Comparison of ENCODE assay signal across 10 cellular contexts in the genomic region with DNA sequence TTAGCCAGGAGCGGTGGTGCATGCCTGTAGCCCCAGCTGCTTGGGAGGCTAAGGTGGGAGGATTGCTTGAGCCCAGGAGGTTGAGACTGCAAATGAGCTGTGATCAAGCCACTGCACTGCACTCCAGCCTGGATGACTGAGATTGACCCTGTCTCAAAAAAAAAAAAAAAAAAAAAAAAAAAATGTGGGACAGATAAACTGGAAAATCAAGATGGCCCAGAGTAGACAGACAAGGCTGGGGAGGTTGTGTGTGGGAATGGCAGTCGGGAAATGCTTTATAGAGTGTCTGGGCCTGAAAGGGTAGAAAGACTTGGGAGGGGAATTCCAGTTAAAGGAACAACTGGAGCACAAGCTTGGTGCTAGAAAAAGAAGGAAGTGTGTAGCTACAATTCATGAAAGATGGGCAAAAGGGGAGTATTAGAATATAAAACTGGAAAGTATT. TPM values are rescaled to one million over a fixed set of nuclear protein-coding genes. Genes with fewer than 3 reads are reported as not detected.
DNase-seq lines count a peak whose midpoint lies in the region; ATAC-seq and TF ChIP-seq lines count a peak whose summit lies in the region.
"Had no signal": no experiment of that assay in that cellular context is flagged by ENCODE, and none has a peak within 500 bp of the region (broad histone marks: within the 10 kb centered on the region; RNA-seq: fewer than 3 reads in every experiment).

No MANE protein-coding gene starts in this region.

- peaks cover 11 to 46% (median 24%) of the 10 kb centered on the region in 4 donors for H3K4me1 ChIP-seq in transverse colon

- no peak for TF ChIP-seq EP300 in transverse colon (IDR thresholded peaks at IDR 0.05; ENCODE audit: low read depth)

- no peaks in the 10 kb centered on the region for H3K9me3 ChIP-seq in CD4-positive, alpha-beta T cell (ENCODE audit: control insufficient read depth, low read length)
- H3K9me3 ChIP-seq in transverse colon = no peaks in the 10 kb centered on the region
- H3K9me3 ChIP-seq: neutrophil had no signal

- H3K4me3 ChIP-seq in HFF-Myc (replicated peaks; ENCODE audit: low read depth, low read length) (peak overlapping the region; percentile 98), transverse colon (no peak overlapping the region)

- no peak for DNase-seq in CD4-positive, alpha-beta T cell
- no peak for DNase-seq in HFF-Myc (ENCODE audit: extremely low read depth, low read depth)
- DNase-seq in activated T-helper 1 cell treated with anti-CD3 and anti-CD28 coated beads, Interleukin-12 subunit alpha, Interleukin-12 subunit beta, Interleukin-2, Interleukin-4 antibody, amounts not matched to agents 30 ng/mL and 10 ng/mL and 1 ng/mL, durations not matched to agents 14 hours and 24 hours and 36 hours (ENCODE audit: low spot score) = no peak
- no peak for DNase-seq in memory B cell (ENCODE audit: low spot score in 2 of 2)
- DNase-seq in G401 (ENCODE audit: low spot score) = no peak
- no peak for DNase-seq in stimulated activated CD8-positive, alpha-beta memory T cell treated with anti-CD3 and anti-CD28 coated beads, Interleukin-4, amount 100 ng/mL, for 48 hours
- no peak for DNase-seq in DMS153 (lab: John Stamatoyannopoulos, UW)
- DNase-seq in transverse colon = no peak
- DNase-seq: NCI-H510A had no signal

- no peaks in the 10 kb centered on the region for H3K9me3 Mint-ChIP-seq in CD4-positive, alpha-beta T cell
- no peaks in the 10 kb centered on the region for H3K9me3 Mint-ChIP-seq in activated T-helper 1 cell treated with anti-CD3 and anti-CD28 coated beads, Interleukin-12 subunit alpha, Interleukin-12 subunit beta, Interleukin-2, Interleukin-4 antibody, amounts not matched to agents 30 ng/mL and 10 ng/mL and 1 ng/mL, durations not matched to agents 14 hours and 24 hours and 36 hours
- H3K9me3 Mint-ChIP-seq in memory B cell = no peaks in the 10 kb centered on the region

- no peaks in the 10 kb centered on the region for H3K27me3 Mint-ChIP-seq in CD4-positive, alpha-beta T cell
- peaks cover 5% of the 10 kb centered on the region for H3K27me3 Mint-ChIP-seq in activated T-helper 1 cell treated with anti-CD3 and anti-CD28 coated beads, Interleukin-12 subunit alpha, Interleukin-12 subunit beta, Interleukin-2, Interleukin-4 antibody, amounts not matched to agents 30 ng/mL and 10 ng/mL and 1 ng/mL, durations not matched to agents 14 hours and 24 hours and 36 hours (ENCODE audit: insufficient read depth)
- H3K27me3 Mint-ChIP-seq in memory B cell = no peaks in the 10 kb centered on the region

- no peak for TF ChIP-seq POLR2A in transverse colon (IDR thresholded peaks at IDR 0.05)

- no peak overlapping the region for H3K27ac ChIP-seq in CD4-positive, alpha-beta T cell (ENCODE audit: low read depth, low read length)
- H3K27ac ChIP-seq in transverse colon = peak overlapping the region in 2 of 4 donors; percentile 15 to 83
- H3K27ac ChIP-seq: neutrophil had no signal

- no peak for ATAC-seq in CD4-positive, alpha-beta T cell (ENCODE audit: poor library complexity)
- no peak for ATAC-seq in memory B cell (ENCODE audit: low read depth)

- POLR2A ChIA-PET in CD4-positive, alpha-beta T cell (lab: Charles Lee) = interaction anchor here (0.6 to 9.4 kb wide), 7 partner anchors 7 to 129 kb away, joined by 3 to 599 read pairs (median 78); a partner anchor contains a TSS

- no peaks in the 10 kb centered on the region for H3K27me3 ChIP-seq in CD4-positive, alpha-beta T cell (ENCODE audit: control insufficient read depth, insufficient read depth, low read length)
- no peaks in the 10 kb centered on the region for H3K27me3 ChIP-seq in transverse colon
- H3K27me3 ChIP-seq: neutrophil had no signal

- WGBS in transverse colon (ENCODE audit: low coverage in 1 of 2), 2 donors = 43 to 59% methylated on average over 1 to 2 of the region's 2 CpGs

- TF ChIP-seq CTCF in CD4-positive, alpha-beta T cell (IDR thresholded peaks at IDR 0.05) = no peak
- TF ChIP-seq CTCF in HFF-Myc (IDR thresholded peaks at IDR 0.05; ENCODE audit: low read depth, low read length, missing control alignments) = no peak
- TF ChIP-seq CTCF in transverse colon (IDR thresholded peaks at IDR 0.05) = no peak

- intact Hi-C loops in CD4-positive, alpha-beta T cell (cut with DNase I, micrococcal nuclease) = loop anchor here in 1 of 2 experiments (5.0 kb wide), 1 partner anchor 150 kb away; a partner anchor contains a TSS
- intact Hi-C loops in activated T-helper 1 cell treated with anti-CD3 and anti-CD28 coated beads, Interleukin-12 subunit alpha, Interleukin-12 subunit beta, Interleukin-2, Interleukin-4 antibody, amounts not matched to agents 30 ng/mL and 10 ng/mL and 1 ng/mL, durations not matched to agents 14 hours and 24 hours and 36 hours (cut with micrococcal nuclease) = loop anchor here (5.0 kb wide), 1 partner anchor 300 kb away; no protein-coding TSS in a partner anchor
- intact Hi-C loops in transverse colon (cut with DNase I; ENCODE audit: low total_unique reads) = no loop called here

- CTCF ChIA-PET in CD4-positive, alpha-beta T cell (lab: Charles Lee) = interaction anchor here (0.7 to 4.2 kb wide), 5 partner anchors 8 to 71 kb away, joined by 3 to 29 read pairs (median 4); a partner anchor contains a TSS

- H3K27ac Mint-ChIP-seq in CD4-positive, alpha-beta T cell = peak overlapping the region; percentile 51
- H3K27ac Mint-ChIP-seq in activated T-helper 1 cell treated with anti-CD3 and anti-CD28 coated beads, Interleukin-12 subunit alpha, Interleukin-12 subunit beta, Interleukin-2, Interleukin-4 antibody, amounts not matched to agents 30 ng/mL and 10 ng/mL and 1 ng/mL, durations not matched to agents 14 hours and 24 hours and 36 hours = peak overlapping the region; percentile 64
- peak overlapping the region; percentile 97 for H3K27ac Mint-ChIP-seq in memory B cell

- in situ Hi-C loops in G401 (cut with HindIII; ENCODE audit: low sequenced_read_pairs) (no loop called here), transverse colon (cut with MboI; ENCODE audit: low pct_ligation_motif_present in 1 of 4, low pct_unique_long_range_greater_than_20kb in 1 of 4, low sequenced_read_pairs in 3 of 4) (loop anchor here in 2 of 4 donors (25.0 kb wide), 2 partner anchors 270 to 470 kb away; a partner anchor contains a TSS)

- H3K36me3 Mint-ChIP-seq in CD4-positive, alpha-beta T cell (ENCODE audit: low read depth) = peaks cover 36% of the 10 kb centered on the region
- peaks cover 38% of the 10 kb centered on the region for H3K36me3 Mint-ChIP-seq in activated T-helper 1 cell treated with anti-CD3 and anti-CD28 coated beads, Interleukin-12 subunit alpha, Interleukin-12 subunit beta, Interleukin-2, Interleukin-4 antibody, amounts not matched to agents 30 ng/mL and 10 ng/mL and 1 ng/mL, durations not matched to agents 14 hours and 24 hours and 36 hours (ENCODE audit: low read depth)
- H3K36me3 Mint-ChIP-seq in memory B cell = peaks cover 17% of the 10 kb centered on the region

- H3K36me3 ChIP-seq in transverse colon = peaks cover 0 to 13% (median 7%) of the 10 kb centered on the region in 4 donors
- H3K36me3 ChIP-seq: neutrophil had no signal

- H3K4me1 Mint-ChIP-seq in CD4-positive, alpha-beta T cell (ENCODE audit: low read depth) = peaks cover 49% of the 10 kb centered on the region
- H3K4me1 Mint-ChIP-seq in activated T-helper 1 cell treated with anti-CD3 and anti-CD28 coated beads, Interleukin-12 subunit alpha, Interleukin-12 subunit beta, Interleukin-2, Interleukin-4 antibody, amounts not matched to agents 30 ng/mL and 10 ng/mL and 1 ng/mL, durations not matched to agents 14 hours and 24 hours and 36 hours (ENCODE audit: low read depth) = peaks cover 71% of the 10 kb centered on the region
- H3K4me1 Mint-ChIP-seq in memory B cell = peaks cover 36% of the 10 kb centered on the region

- peak overlapping the region; percentile 83 for H3K4me3 Mint-ChIP-seq in CD4-positive, alpha-beta T cell
- H3K4me3 Mint-ChIP-seq in activated T-helper 1 cell treated with anti-CD3 and anti-CD28 coated beads, Interleukin-12 subunit alpha, Interleukin-12 subunit beta, Interleukin-2, Interleukin-4 antibody, amounts not matched to agents 30 ng/mL and 10 ng/mL and 1 ng/mL, durations not matched to agents 14 hours and 24 hours and 36 hours = peak overlapping the region; percentile 98
- peak overlapping the region; percentile 4 for H3K4me3 Mint-ChIP-seq in memory B cell

RNA-seq across cellular contexts. Expression of a gene that starts 18.2 kb away (rescaled TPM):
- total RNA-seq in CD4-positive, alpha-beta T cell = 100 to 1,000 TPM; 289 to 297 TPM
- 156 and 161 TPM in 2 replicates for total RNA-seq in activated T-helper 1 cell treated with anti-CD3 and anti-CD28 coated beads, Interleukin-12 subunit alpha, Interleukin-12 subunit beta, Interleukin-2, Interleukin-4 antibody, amounts not matched to agents 30 ng/mL and 10 ng/mL and 1 ng/mL, durations not matched to agents 14 hours and 24 hours and 36 hours
- total RNA-seq in G401 (2014; rRNA removed; shearing (Covaris generic)) = 103 and 110 TPM in 2 replicates
- 10 to 100 TPM; 25.3 to 37.8 (median 27.6) TPM for total RNA-seq in transverse colon

RNA-seq across cellular contexts. Expression of a gene that starts 23.1 kb away (rescaled TPM):
- 100 to 1,000 TPM; 231 to 234 TPM for total RNA-seq in CD4-positive, alpha-beta T cell
- 397 and 399 TPM in 2 replicates for total RNA-seq in activated T-helper 1 cell treated with anti-CD3 and anti-CD28 coated beads, Interleukin-12 subunit alpha, Interleukin-12 subunit beta, Interleukin-2, Interleukin-4 antibody, amounts not matched to agents 30 ng/mL and 10 ng/mL and 1 ng/mL, durations not matched to agents 14 hours and 24 hours and 36 hours
- 225 and 239 TPM in 2 replicates for total RNA-seq in G401 (2014; rRNA removed; shearing (Covaris generic))
- 100 to 1,000 TPM in 3 of 4 donors, 10 to 100 TPM in 1; 32.4 to 163 (median 129) TPM for total RNA-seq in transverse colon

RNA-seq across cellular contexts. Expression of a gene that starts 24.9 kb away (rescaled TPM):
- total RNA-seq in CD4-positive, alpha-beta T cell = under 1 TPM in 1 of 2 experiments, not detected in 1; 0.59 TPM
- 1.2 and 1.3 TPM in 2 replicates for total RNA-seq in activated T-helper 1 cell treated with anti-CD3 and anti-CD28 coated beads, Interleukin-12 subunit alpha, Interleukin-12 subunit beta, Interleukin-2, Interleukin-4 antibody, amounts not matched to agents 30 ng/mL and 10 ng/mL and 1 ng/mL, durations not matched to agents 14 hours and 24 hours and 36 hours
- not detected in 2 replicates for total RNA-seq in G401 (2014; rRNA removed; shearing (Covaris generic))
- not detected for total RNA-seq in transverse colon

RNA-seq across cellular contexts. Expression of a gene that starts 25.7 kb away (rescaled TPM):
- 100 to 1,000 TPM in 1 of 2 experiments, 10 to 100 TPM in 1; 93.1 to 104 TPM for total RNA-seq in CD4-positive, alpha-beta T cell
- 34.2 and 39.9 TPM in 2 replicates for total RNA-seq in activated T-helper 1 cell treated with anti-CD3 and anti-CD28 coated beads, Interleukin-12 subunit alpha, Interleukin-12 subunit beta, Interleukin-2, Interleukin-4 antibody, amounts not matched to agents 30 ng/mL and 10 ng/mL and 1 ng/mL, durations not matched to agents 14 hours and 24 hours and 36 hours
- 40.9 and 49.0 TPM in 2 replicates for total RNA-seq in G401 (2014; rRNA removed; shearing (Covaris generic))
- total RNA-seq in transverse colon = 10 to 100 TPM; 15.3 to 62.5 (median 30.2) TPM

RNA-seq across cellular contexts. Expression of a gene that starts 52.3 kb away (rescaled TPM):
- total RNA-seq in CD4-positive, alpha-beta T cell = 100 to 1,000 TPM; 343 to 358 TPM
- total RNA-seq in activated T-helper 1 cell treated with anti-CD3 and anti-CD28 coated beads, Interleukin-12 subunit alpha, Interleukin-12 subunit beta, Interleukin-2, Interleukin-4 antibody, amounts not matched to agents 30 ng/mL and 10 ng/mL and 1 ng/mL, durations not matched to agents 14 hours and 24 hours and 36 hours = 155 and 158 TPM in 2 replicates
- total RNA-seq in G401 (2014; rRNA removed; shearing (Covaris generic)) = 10.2 and 23.3 TPM in 2 replicates
- total RNA-seq in transverse colon = 100 to 1,000 TPM in 1 of 4 donors, 10 to 100 TPM in 3; 38.2 to 134 (median 60.0) TPM

Comparison
In these comparisons a context has a peak if more than half of its experiments do, and no peak if none do; other contexts are left out.
1. H3K4me3 Mint-ChIP-seq: peak in every context shown above with its lines; median percentile 98 in activated T-helper 1 cell treated with anti-CD3 and anti-CD28 coated beads, Interleukin-12 subunit alpha, Interleukin-12 subunit beta, Interleukin-2, Interleukin-4 antibody, amounts not matched to agents 30 ng/mL and 10 ng/mL and 1 ng/mL, durations not matched to agents 14 hours and 24 hours and 36 hours; 83 in CD4-positive, alpha-beta T cell; 4 in memory B cell.